ENCODE assay signal across 35 cellular contexts in genomic region chr3:107947203-107947602, GRCh38.
"Had no signal": no experiment of that assay in that cellular context is flagged by ENCODE, and none has a peak within 500 bp of the region (broad histone marks: within the 10 kb centered on the region; RNA-seq: fewer than 3 reads in every experiment).

No MANE protein-coding gene starts in this region.

- H3K9me3 ChIP-seq: MG63 had no signal

- DNase-seq: Karpas-422, Kasumi-1, MG63, MM.1S, MV-4-11, NCI-H1048, NCI-H1092, NCI-H1092 treated with DMSO at 0.1 percent for 48 hours, NCI-H1105, NCI-H1105 treated with DMSO at 0.1 percent for 48 hours, NCI-H1417, NCI-H1417 treated with DMSO at 0.1 percent for 48 hours, NCI-H1436, NCI-H1436 treated with DMSO at 0.1 percent for 48 hours, NCI-H146, NCI-H1694, NCI-H1694 treated with DMSO at 0.1 percent for 48 hours, NCI-H187, NCI-H187 treated with DMSO at 0.1 percent for 48 hours, NCI-H1930, NCI-H2029, NCI-H2029 treated with DMSO at 0.1 percent for 48 hours, NCI-H2081, NCI-H2081 treated with DMSO at 0.1 percent for 48 hours, NCI-H2107, NCI-H2171, NCI-H2171 treated with DMSO at 0.1 percent for 48 hours, NCI-H2227 treated with DMSO at 0.1 percent for 48 hours, NCI-H226, NCI-H345, NCI-H446, NCI-H446 treated with DMSO at 0.1 percent for 48 hours, NCI-H510A, NCI-H510A treated with DMSO at 0.1 percent for 48 hours, NCI-H524 had no signal

- H3K36me3 ChIP-seq: MG63 had no signal

- H3K4me3 ChIP-seq: MG63 had no signal

- H3K27me3 ChIP-seq: MG63 had no signal
